ENCODE assay signal across 8 cellular contexts in genomic region chr1:9652379-9653194, GRCh38. TPM values are rescaled to one million over a fixed set of nuclear protein-coding genes. Genes with fewer than 3 reads are reported as not detected.
A peak's percentile ranks its signal among the peaks of the same experiment; 100 is the strongest.
DNase-seq lines count a peak whose midpoint lies in the region; ATAC-seq, FAIRE-seq and TF ChIP-seq lines count a peak whose summit lies in the region.

No MANE protein-coding gene starts in this region.

- no peak overlapping the region for H4K5ac ChIP-seq in H1 (ENCODE audit: insufficient read length, low read depth, low read length)

- CTCF ChIA-PET in H1 (lab: Charles Lee; ENCODE audit: partially characterized antibody): interaction anchor here (0.7 to 2.6 kb wide), 7 partner anchors 21 to 69 kb away, joined by 3 to 15 read pairs (median 3); no protein-coding TSS in a partner anchor
- CTCF ChIA-PET in RWPE1 (lab: Yijun Ruan, JAX): interaction anchor here (0.6 to 0.7 kb wide), 2 partner anchors 64 to 207 kb away, joined by 3 to 4 read pairs; no protein-coding TSS in a partner anchor

- no peak overlapping the region for H2BK120ac ChIP-seq in H1 (replicated peaks; ENCODE audit: low read depth, low read length)

- no peak for TF ChIP-seq RAD21 in H1 (IDR thresholded peaks at IDR 0.05 in 1 of 2, conservative IDR thresholded peaks at IDR 0.05 in 1 of 2; ENCODE audit: low read depth in 2 of 2, low read length in 2 of 2)

- peaks cover 8% of the 10 kb centered on the region for H3K23me2 ChIP-seq in H1 (ENCODE audit: low read depth, low read length)

- no peak for TF ChIP-seq EP300 in H1 (IDR thresholded peaks at IDR 0.05; ENCODE audit: borderline replicate concordance in 1 of 2, low read depth in 2 of 2, low read length in 2 of 2)

- H2AFZ ChIP-seq in H1 (ENCODE audit: low read length): no peak overlapping the region
- peak overlapping the region; percentile 65 for H2AFZ ChIP-seq in neuron (ENCODE audit: low read depth, low read length)

- no peak overlapping the region for H4K91ac ChIP-seq in H1 (replicated peaks; ENCODE audit: insufficient read length, low read length)

- no peak overlapping the region for H3K23ac ChIP-seq in H1 (ENCODE audit: insufficient read length)

- no peak overlapping the region; a peak in 1 of 7 replicates for H3K9ac ChIP-seq in H1 (replicated peaks in 1 of 4; ENCODE audit: extremely low read depth in 1 of 4, low read depth in 3 of 4, low read length in 3 of 4)

- FAIRE-seq in H1 (lab: Jason Lieb, UNC): no peak

- H3K79me2 ChIP-seq in H1 (ENCODE audit: control insufficient read depth in 1 of 2, insufficient read depth in 2 of 2, low read length in 2 of 2): no peaks in the 10 kb centered on the region

- no peak for TF ChIP-seq POLR2A in H1 (IDR thresholded peaks at IDR 0.05; ENCODE audit: control extremely low read depth in 1 of 2, low read depth in 2 of 2, low read length in 2 of 2)

- H3K56ac ChIP-seq in H1 (replicated peaks; ENCODE audit: insufficient read length, low read depth, low read length): no peak overlapping the region

- no peak for TF ChIP-seq CTCF in H1 (IDR thresholded peaks at IDR 0.05; ENCODE audit: control extremely low read depth in 1 of 3, insufficient read depth in 1 of 3, low read depth in 1 of 3, low read length in 3 of 3)
- no peak for TF ChIP-seq CTCF in RWPE1 (conservative IDR thresholded peaks at IDR 0.05; ENCODE audit: low read depth)

- H3K36me3 ChIP-seq in CD4-positive, CD25-positive, alpha-beta regulatory T cell (ENCODE audit: control insufficient read depth, insufficient read depth, low read length): no peaks in the 10 kb centered on the region
- H3K36me3 ChIP-seq in H1 (ENCODE audit: control insufficient read depth in 2 of 4, insufficient read depth in 4 of 4, low read length in 3 of 4) (no peaks in the 10 kb centered on the region), neuron (ENCODE audit: insufficient read depth, low read length) (no peaks in the 10 kb centered on the region)

- peaks cover 0 to 2% (median 0%) of the 10 kb centered on the region in 7 donors for H3K9me3 Mint-ChIP-seq in CD4-positive, CD25-positive, alpha-beta regulatory T cell

- peaks cover 0 to 81% (median 41%) of the 10 kb centered on the region in 4 donors for H3K4me1 Mint-ChIP-seq in CD4-positive, CD25-positive, alpha-beta regulatory T cell

- H3K27me3 ChIP-seq in CD4-positive, CD25-positive, alpha-beta regulatory T cell (ENCODE audit: control insufficient read depth, insufficient read depth, low read length): no peaks in the 10 kb centered on the region
- peaks cover 5 to 33% (median 29%) of the 10 kb centered on the region in 4 experiments for H3K27me3 ChIP-seq in H1 (replicated peaks in 1 of 4; ENCODE audit: control insufficient read depth in 3 of 4, extremely low read depth in 1 of 4, insufficient read depth in 3 of 4, low read length in 3 of 4)
- H3K27me3 ChIP-seq in neuron (ENCODE audit: insufficient read depth, low read length): peaks cover 75% of the 10 kb centered on the region

- no peak overlapping the region for H3K4ac ChIP-seq in H1 (replicated peaks; ENCODE audit: insufficient read length, low read depth, low read length)

- H2BK5ac ChIP-seq in H1 (ENCODE audit: low read depth, low read length): no peak overlapping the region

- no peak overlapping the region for H3K14ac ChIP-seq in H1 (ENCODE audit: insufficient read length)

- peak overlapping the region; percentile 96 to 99 (median 98) for H3K4me3 Mint-ChIP-seq in CD4-positive, CD25-positive, alpha-beta regulatory T cell

- peak overlapping the region; percentile 95 to 99 (median 98) for H3K27ac Mint-ChIP-seq in CD4-positive, CD25-positive, alpha-beta regulatory T cell

- no peak overlapping the region for H4K8ac ChIP-seq in H1 (ENCODE audit: extremely low read depth, insufficient read depth, low read length)

- POLR2A ChIA-PET in H1 (lab: Charles Lee; ENCODE audit: partially characterized antibody) (interaction anchor here (0.9 to 2.3 kb wide), 5 partner anchors 19 to 63 kb away, joined by 3 to 9 read pairs (median 3); no protein-coding TSS in a partner anchor), RWPE1 (lab: Yijun Ruan, JAX; ENCODE audit: low non-redundant PET) (no interaction called here)

- H4K20me1 ChIP-seq in H1 (replicated peaks in 1 of 2; ENCODE audit: control insufficient read depth in 1 of 2, insufficient read depth in 2 of 2, low read length in 2 of 2): no peaks in the 10 kb centered on the region

- peak; percentile 60 to 66 for ATAC-seq in CD4-positive, CD25-positive, alpha-beta regulatory T cell (ENCODE audit: low read depth in 2 of 2)
- ATAC-seq in HG03097 (IDR thresholded peaks at IDR 0.05; ENCODE audit: low FRiP score, unreplicated experiment): peak; percentile 30
- no peak for ATAC-seq in GM21619 (IDR thresholded peaks at IDR 0.05; ENCODE audit: unreplicated experiment)

- peak overlapping the region; percentile 90 for H3K4me3 ChIP-seq in CD4-positive, CD25-positive, alpha-beta regulatory T cell (ENCODE audit: low read depth, low read length)
- H3K4me3 ChIP-seq in H1 (ENCODE audit: extremely low read depth in 1 of 4, insufficient read depth in 2 of 4, low read depth in 3 of 4, low read length in 4 of 4) (peak overlapping the region; percentile 52 to 71 (median 58)), neuron (ENCODE audit: low read length) (peak overlapping the region; percentile 25)

- H3K4me2 ChIP-seq in H1 (ENCODE audit: insufficient read depth in 1 of 2, low read depth in 2 of 2, low read length in 2 of 2): peak overlapping the region; percentile 65 to 90

- H3K4me1 ChIP-seq in CD4-positive, CD25-positive, alpha-beta regulatory T cell (ENCODE audit: control insufficient read depth, insufficient read depth, low read length, poor library complexity, severe bottlenecking): peaks cover 68% of the 10 kb centered on the region
- H3K4me1 ChIP-seq in H1 (replicated peaks in 1 of 4; ENCODE audit: control insufficient read depth in 3 of 4, insufficient read depth in 4 of 4, low read length in 3 of 4) (peaks cover 0 to 3% (median 0%) of the 10 kb centered on the region in 4 experiments; a peak in 3 of 7 replicates), neuron (ENCODE audit: insufficient read depth, low read length) (no peaks in the 10 kb centered on the region)

- no peak overlapping the region for H2AK5ac ChIP-seq in H1 (ENCODE audit: low read depth, low read length)

- no peaks in the 10 kb centered on the region for H3K79me1 ChIP-seq in H1 (ENCODE audit: low read depth, low read length)

- 33% methylated on average over 23 of the region's 55 CpGs; no CpG with 5 or more reads in 1 of the 2 experiments for WGBS in H1 (ENCODE audit: extremely low coverage in 1 of 2, insufficient coverage in 1 of 2, insufficient read length in 1 of 2, insufficient replicate concordance in 2 of 2, low coverage in 1 of 2, low lambda C conversion rate in 2 of 2, missing lambda C conversion rate in 1 of 2), 2 experiments

- peaks cover 9% of the 10 kb centered on the region for H3K27me3 Mint-ChIP-seq in CD4-positive, CD25-positive, alpha-beta regulatory T cell

- no peak overlapping the region for H2BK20ac ChIP-seq in H1 (ENCODE audit: low read length)

- no peak overlapping the region for H2BK12ac ChIP-seq in H1 (ENCODE audit: low read depth, low read length)

- no peaks in the 10 kb centered on the region for H3K9me3 ChIP-seq in CD4-positive, CD25-positive, alpha-beta regulatory T cell (ENCODE audit: control insufficient read depth in 2 of 2, low read length in 2 of 2)
- no peaks in the 10 kb centered on the region for H3K9me3 ChIP-seq in H1 (ENCODE audit: insufficient read depth in 2 of 2, low read depth in 1 of 2, low read length in 1 of 2)
- H3K9me3 ChIP-seq in neuron (ENCODE audit: low read length): no peaks in the 10 kb centered on the region

- no peak overlapping the region for H2BK15ac ChIP-seq in H1 (ENCODE audit: low read length)

- H3K18ac ChIP-seq in H1 (ENCODE audit: extremely low read depth, low read length): no peak overlapping the region; the same call in 1 of the 2 replicates

- H3K27ac ChIP-seq in CD4-positive, CD25-positive, alpha-beta regulatory T cell (ENCODE audit: insufficient read depth, low read length, poor library complexity, severe bottlenecking): peak overlapping the region; percentile 82
- H3K27ac ChIP-seq in H1 (ENCODE audit: low read depth, low read length) (no peak overlapping the region), RWPE1 (no peak overlapping the region)

- H3K36me3 Mint-ChIP-seq in CD4-positive, CD25-positive, alpha-beta regulatory T cell: peaks cover 4% of the 10 kb centered on the region

- peak; percentile 62 to 86 (median 86) for DNase-seq in CD4-positive, CD25-positive, alpha-beta regulatory T cell
- peak; percentile 45 for DNase-seq in activated CD4-positive, alpha-beta T cell treated with anti-CD3 and anti-CD28 coated beads for 1 hour
- DNase-seq in H1 (ENCODE audit: low read depth in 1 of 2, low spot score in 2 of 2) (no peak), RWPE1 (ENCODE audit: low spot score) (no peak), DMS53 (lab: John Stamatoyannopoulos, UW) (no peak)

TF ChIP-seq in H1, 55 proteins besides CTCF, POLR2A, EP300 and RAD21 (continues in another document):
- peak; percentile 23; the same call in 1 of the 2 replicates for TF ChIP-seq E2F6 (IDR thresholded peaks at IDR 0.05)
- TF ChIP-seq EZH2 (IDR thresholded peaks at IDR 0.05; ENCODE audit: low read depth, low read length, severe bottlenecking): peak; percentile 44
- TF ChIP-seq ZNF274 (IDR thresholded peaks at IDR 0.05; ENCODE audit: borderline replicate concordance, extremely low read depth, low read length): no peak
- TF ChIP-seq KDM4A (IDR thresholded peaks at IDR 0.05; ENCODE audit: low read depth, low read length, severe bottlenecking): peak; percentile 20
- TF ChIP-seq POLR2AphosphoS5 (IDR thresholded peaks at IDR 0.05; ENCODE audit: low read depth, low read length): no peak
- TF ChIP-seq SP4 (IDR thresholded peaks at IDR 0.05; ENCODE audit: low read length): no peak
- 0 out of 2 replicates have a peak, but pooled peaks have one; percentile 4 for TF ChIP-seq TAF1 (IDR thresholded peaks at IDR 0.05; ENCODE audit: low read depth, low read length)

RNA-seq across cellular contexts. Expression of gene PIK3CD, which starts 1.1 kb away (rescaled TPM):
- 187 TPM for total RNA-seq in CD4-positive, CD25-positive, alpha-beta regulatory T cell
- polyA plus RNA-seq in CD4-positive, CD25-positive, alpha-beta regulatory T cell: 10 to 100 TPM; 47.3 to 63.2 (median 52.5) TPM
- total RNA-seq in H1 (2021; fragmentation: NEBNext Ultra II Directional; extraction: Animal tissue kit (Norgen Biotek cat#: 25700)): 24.1 and 24.8 TPM in 2 replicates
- 20.6 and 28.8 TPM in 2 replicates for polyA plus RNA-seq in H1 (2011; rRNA removed)
- polyA plus RNA-seq in H1 (2011; cell fraction: cytosol; rRNA removed): 18.1 TPM
- polyA plus RNA-seq in H1 (2011; cell fraction: nucleus; rRNA removed): 46.9 TPM
- 20.8 to 23.7 TPM (median 22.1 TPM) in 4 replicates for polyA plus RNA-seq in H1 (2012, experiment 1 of 2)
- polyA plus RNA-seq in H1 (2012, experiment 2 of 2): 14.9 TPM
- polyA plus RNA-seq in H1 (2013, experiment 1 of 2): 6.2 TPM
- 5.9 TPM for polyA plus RNA-seq in H1 (2013, experiment 2 of 2)
- polyA minus RNA-seq in H1 (2011; rRNA and poly(A)+ RNA removed): 23.1 and 25.3 TPM in 2 replicates
- polyA minus RNA-seq in H1 (2011; cell fraction: cytosol; rRNA and poly(A)+ RNA removed): 17.4 TPM
- polyA minus RNA-seq in H1 (2011; cell fraction: nucleus; rRNA and poly(A)+ RNA removed): 26.4 TPM

Comparison
In these comparisons a context has a peak if more than half of its experiments do, and no peak if none do; other contexts are left out.
1. DNase-seq: peak in CD4-positive, CD25-positive, alpha-beta regulatory T cell (3 of 3) and activated CD4-positive, alpha-beta T cell treated with anti-CD3 and anti-CD28 coated beads for 1 hour (single experiment); none in H1 (0 of 2), RWPE1 (single experiment) and DMS53 (single experiment).
2. H3K4me3 ChIP-seq: peak in every context shown above with its lines; median percentile 90 in CD4-positive, CD25-positive, alpha-beta regulatory T cell; 58 in H1; 25 in neuron.